ENCODE assay signal across 8 cellular contexts in genomic region chr11:65891180-65892136, GRCh38. TPM values are rescaled to one million over a fixed set of nuclear protein-coding genes. Genes with fewer than 3 reads are reported as not detected.
DNase-seq lines count a peak whose midpoint lies in the region; TF ChIP-seq lines count a peak whose summit lies in the region.

No MANE protein-coding gene starts in this region.

- TF ChIP-seq CTCF in Calu3 (IDR thresholded peaks at IDR 0.05; ENCODE audit: unreplicated experiment) (no peak), fibroblast of lung (conservative IDR thresholded peaks at IDR 0.05 in 1 of 2, IDR thresholded peaks at IDR 0.05 in 1 of 2; ENCODE audit: low read depth in 1 of 2, low read length in 2 of 2) (peak; percentile 7 to 22), osteocyte (IDR thresholded peaks at IDR 0.05) (peak; percentile 35)

- H3K4me2 ChIP-seq in fibroblast of lung (ENCODE audit: extremely low read depth, insufficient read depth, low read length) = peak overlapping the region; percentile 61

- peaks cover 23% of the 10 kb centered on the region for H3K36me3 ChIP-seq in fibroblast of lung (ENCODE audit: control insufficient read depth, insufficient read depth, low read length)

- no peaks in the 10 kb centered on the region for H3K27me3 Mint-ChIP-seq in Calu3 (ENCODE audit: unreplicated experiment)
- H3K27me3 Mint-ChIP-seq in osteocyte (ENCODE audit: unreplicated experiment) = no peaks in the 10 kb centered on the region

- no peaks in the 10 kb centered on the region for H3K9me3 ChIP-seq in fibroblast of lung (ENCODE audit: control insufficient read depth, insufficient read depth, low read depth, low read length)

- H3K4me1 Mint-ChIP-seq in Calu3 (ENCODE audit: low read depth, unreplicated experiment) (peaks cover 59% of the 10 kb centered on the region), osteocyte (ENCODE audit: unreplicated experiment) (peaks cover 72% of the 10 kb centered on the region)

- no peaks in the 10 kb centered on the region for H4K20me1 ChIP-seq in fibroblast of lung (ENCODE audit: control insufficient read depth, extremely low read depth, insufficient read depth, low read length)

- H2AFZ ChIP-seq in fibroblast of lung (ENCODE audit: low read length) = no peak overlapping the region

- DNase-seq in Calu3 = peak; percentile 60
- DNase-seq in Jurkat, Clone E6-1 (ENCODE audit: low read depth, low spot score) = no peak
- peak; percentile 52 to 57 for DNase-seq in activated CD4-positive, alpha-beta T cell treated with anti-CD3 and anti-CD28 coated beads, Interleukin-2, amount 50 U/mL, for 48 hours
- DNase-seq in fibroblast of lung (ENCODE audit: low read depth in 2 of 2) = peak in 1 of 2 donors; percentile 37
- peak; percentile 87 for DNase-seq in osteocyte (ENCODE audit: extremely low spot score, unreplicated experiment)
- no peak for DNase-seq in NCI-H226
- DNase-seq in AG08395 (ENCODE audit: low spot score) = no peak
- DNase-seq in DMS79 (lab: John Stamatoyannopoulos, UW) = no peak

- H3K36me3 Mint-ChIP-seq in Calu3 (ENCODE audit: insufficient read depth, unreplicated experiment) (peaks cover 98% of the 10 kb centered on the region), osteocyte (ENCODE audit: unreplicated experiment) (peaks cover 12% of the 10 kb centered on the region)

- peaks cover 26% of the 10 kb centered on the region for H3K4me1 ChIP-seq in fibroblast of lung (ENCODE audit: control insufficient read depth, extremely low read depth, insufficient read depth, low read length)

- no peaks in the 10 kb centered on the region for H3K27me3 ChIP-seq in fibroblast of lung (ENCODE audit: control insufficient read depth, insufficient read depth, low read length)

- peaks cover 71% of the 10 kb centered on the region for H3K79me2 ChIP-seq in fibroblast of lung (ENCODE audit: control insufficient read depth, insufficient read depth, low read length)

- peak overlapping the region; percentile 25 for H3K27ac Mint-ChIP-seq in Calu3 (ENCODE audit: unreplicated experiment)
- H3K27ac Mint-ChIP-seq in osteocyte (ENCODE audit: unreplicated experiment) = peak overlapping the region; percentile 80

- TSS peak; percentile 70 for BruUV-seq in Calu3 (replicated peaks; lab: Mats Ljungman, UMichigan)

- H3K4me3 Mint-ChIP-seq in Calu3 (ENCODE audit: low read depth, unreplicated experiment) = peak overlapping the region; percentile 83
- peak overlapping the region; percentile 73 for H3K4me3 Mint-ChIP-seq in osteocyte (ENCODE audit: unreplicated experiment)

- H3K27ac ChIP-seq in fibroblast of lung (ENCODE audit: insufficient read depth, low read length) = peak overlapping the region; percentile 98

- peak overlapping the region; percentile 89 for H3K9ac ChIP-seq in fibroblast of lung (ENCODE audit: insufficient read depth, low read length)

- no peaks in the 10 kb centered on the region for H3K9me3 Mint-ChIP-seq in Calu3 (ENCODE audit: low read depth, unreplicated experiment)
- H3K9me3 Mint-ChIP-seq in osteocyte (ENCODE audit: unreplicated experiment) = no peaks in the 10 kb centered on the region

- intact Hi-C loops in Calu3 (cut with micrococcal nuclease; ENCODE audit: unreplicated experiment) = no loop called here

- peak overlapping the region; percentile 67 for H3K4me3 ChIP-seq in Jurkat, Clone E6-1 (ENCODE audit: low read length)
- H3K4me3 ChIP-seq in fibroblast of lung (replicated peaks in 1 of 4; ENCODE audit: control extremely low read depth in 1 of 4, insufficient read depth in 1 of 4, low read depth in 3 of 4, low read length in 4 of 4) = peak overlapping the region; percentile 56 to 78 (median 68)

- CTCF ChIA-PET in Calu3 (lab: Charles Lee) = interaction anchor here (0.7 to 2.1 kb wide), 10 partner anchors 9 to 131 kb away, joined by 3 to 8 read pairs (median 3); partner anchors contain the start of genes FOSL1 and MUS81

RNA-seq across cellular contexts. Expression of gene CCDC85B, which starts 1.0 kb away (rescaled TPM):
- total RNA-seq in Calu3 (2022) (26.6 and 30.2 TPM in 2 replicates), fibroblast of lung (83.7 and 118 TPM in 2 replicates), osteocyte (35.2 and 39.0 TPM in 2 replicates)
- polyA plus RNA-seq in Jurkat, Clone E6-1 (2012; ENCODE audit: insufficient read depth, insufficient read length) = 30.2 TPM
- 18.1 and 20.6 TPM in 2 replicates for polyA plus RNA-seq in fibroblast of lung
- 78.4 and 153 TPM in 2 replicates for polyA plus RNA-seq in fibroblast of lung (2012)
- 6.7 and 7.7 TPM in 2 replicates for polyA minus RNA-seq in fibroblast of lung (ENCODE audit: low replicate concordance)

RNA-seq across cellular contexts. Expression of gene FIBP, which starts 3.2 kb away (rescaled TPM):
- total RNA-seq in Calu3 (2022) (75.8 and 79.2 TPM in 2 replicates), fibroblast of lung (134 and 168 TPM in 2 replicates), osteocyte (92.4 and 92.8 TPM in 2 replicates)
- polyA plus RNA-seq in Jurkat, Clone E6-1 (2012; ENCODE audit: insufficient read depth, insufficient read length) = 189 TPM
- polyA plus RNA-seq in fibroblast of lung = 81.0 and 132 TPM in 2 replicates
- polyA plus RNA-seq in fibroblast of lung (2012) = 102 and 166 TPM in 2 replicates
- polyA minus RNA-seq in fibroblast of lung (ENCODE audit: low replicate concordance) = 125 and 200 TPM in 2 replicates

RNA-seq across cellular contexts. Expression of gene FOSL1, which starts 8.7 kb away (rescaled TPM):
- total RNA-seq in Calu3 (2022) (69.8 and 76.1 TPM in 2 replicates), fibroblast of lung (7.4 and 8.8 TPM in 2 replicates), osteocyte (37.2 and 38.0 TPM in 2 replicates)
- not detected for polyA plus RNA-seq in Jurkat, Clone E6-1 (2012; ENCODE audit: insufficient read depth, insufficient read length)
- polyA plus RNA-seq in fibroblast of lung = 3.5 and 26.9 TPM in 2 replicates
- polyA plus RNA-seq in fibroblast of lung (2012) = 27.4 and 167 TPM in 2 replicates
- polyA minus RNA-seq in fibroblast of lung (ENCODE audit: low replicate concordance) = 54.5 and 239 TPM in 2 replicates

RNA-seq across cellular contexts. Expression of gene CTSW, which starts 11.8 kb away (rescaled TPM):
- total RNA-seq in Calu3 (2022) (not detected in 2 replicates), fibroblast of lung (not detected in 2 replicates), osteocyte (not detected in 2 replicates)
- 5.0 TPM for polyA plus RNA-seq in Jurkat, Clone E6-1 (2012; ENCODE audit: insufficient read depth, insufficient read length)
- polyA plus RNA-seq in fibroblast of lung = 0.10 TPM in 1 of 2 replicates, not detected in the other
- polyA plus RNA-seq in fibroblast of lung (2012) = 0.09 TPM in 1 of 2 replicates, not detected in the other
- polyA minus RNA-seq in fibroblast of lung (ENCODE audit: low replicate concordance) = 0.30 TPM in 1 of 2 replicates, not detected in the other

RNA-seq across cellular contexts. Expression of gene EFEMP2, which starts 18.9 kb away (rescaled TPM):
- 3.4 and 3.8 TPM in 2 replicates for total RNA-seq in Calu3 (2022)
- 9.7 TPM for polyA plus RNA-seq in Jurkat, Clone E6-1 (2012; ENCODE audit: insufficient read depth, insufficient read length)
- 48.0 and 74.0 TPM in 2 replicates for total RNA-seq in fibroblast of lung
- polyA plus RNA-seq in fibroblast of lung = 156 and 161 TPM in 2 replicates
- polyA plus RNA-seq in fibroblast of lung (2012) = 183 and 220 TPM in 2 replicates
- polyA minus RNA-seq in fibroblast of lung (ENCODE audit: low replicate concordance) = 196 and 270 TPM in 2 replicates
- 130 and 131 TPM in 2 replicates for total RNA-seq in osteocyte

Comparison
In these comparisons a context has a peak if more than half of its experiments do, and no peak if none do; other contexts are left out.
1. DNase-seq: peak in Calu3 (single experiment), activated CD4-positive, alpha-beta T cell treated with anti-CD3 and anti-CD28 coated beads, Interleukin-2, amount 50 U/mL, for 48 hours (2 of 2) and osteocyte (single experiment); none in Jurkat, Clone E6-1 (single experiment), NCI-H226 (single experiment), AG08395 (single experiment) and DMS79 (single experiment).